ENCODE assay signal across 2 cellular contexts in genomic region chr19:13210941-13211340, GRCh38.
TF ChIP-seq lines count a peak whose summit lies in the region.

No MANE protein-coding gene starts in this region.

TF ChIP-seq in IMR-90, 13 proteins besides CTCF, POLR2A, EP300 and RAD21:
- TF ChIP-seq USF2 (IDR thresholded peaks at IDR 0.05; ENCODE audit: low read depth, low read length), result no peak
- TF ChIP-seq MXI1 (IDR thresholded peaks at IDR 0.05; ENCODE audit: borderline replicate concordance, low read depth, low read length), result no peak
- TF ChIP-seq FOS (IDR thresholded peaks at IDR 0.05; ENCODE audit: low read depth, low read length), result no peak
- TF ChIP-seq MAFK (IDR thresholded peaks at IDR 0.05; ENCODE audit: low read depth, low read length), result no peak
- TF ChIP-seq SMC3 (IDR thresholded peaks at IDR 0.05; ENCODE audit: low read depth, low read length), result no peak
- no peak for TF ChIP-seq NFE2L2 (IDR thresholded peaks at IDR 0.05; ENCODE audit: low read depth, low read length)
- no peak for TF ChIP-seq RCOR1 (IDR thresholded peaks at IDR 0.05; ENCODE audit: insufficient replicate concordance, low read length)
- TF ChIP-seq RFX5 (IDR thresholded peaks at IDR 0.05; ENCODE audit: low read depth, low read length), result no peak
- no peak for TF ChIP-seq CHD1 (IDR thresholded peaks at IDR 0.05; ENCODE audit: low read depth, low read length)
- TF ChIP-seq MAZ (IDR thresholded peaks at IDR 0.05; ENCODE audit: borderline replicate concordance, low read depth, low read length), result no peak

TF ChIP-seq in K562, 482 proteins besides CTCF, POLR2A, EP300 and RAD21:
- TF ChIP-seq ZNF263 (CRISPR knock-in tag; IDR thresholded peaks at IDR 0.05; ENCODE audit: borderline replicate concordance), result peak; percentile 58; the same call in 1 of the 2 replicates
- TF ChIP-seq TFAP4 (CRISPR knock-in tag; IDR thresholded peaks at IDR 0.05; ENCODE audit: borderline replicate concordance), result peak; percentile 48; the same call in 1 of the 2 replicates
- TF ChIP-seq ZNF133 (CRISPR knock-in tag; IDR thresholded peaks at IDR 0.05), result no peak
